Comparison of ENCODE assay signal across 17 cellular contexts in the genomic region with DNA sequence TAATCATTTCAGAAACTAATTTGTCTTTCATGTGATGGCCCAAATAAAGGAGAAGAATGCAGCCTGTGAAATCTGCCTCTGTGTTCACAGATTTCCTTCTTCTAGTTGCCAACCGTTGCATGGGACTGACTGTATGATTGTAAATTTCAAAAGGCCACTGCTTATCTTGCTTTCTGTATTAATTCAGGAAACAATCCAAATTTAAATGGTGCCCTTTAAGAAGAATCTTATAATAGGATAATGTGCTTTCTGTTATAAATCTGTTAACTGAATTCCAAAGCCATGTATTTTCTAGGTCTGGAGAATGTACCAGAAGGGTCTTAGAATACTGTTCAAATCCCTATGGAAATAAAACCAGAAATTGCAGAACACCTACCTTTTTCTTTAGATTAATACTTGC. TPM values are rescaled to one million over a fixed set of nuclear protein-coding genes. Genes with fewer than 3 reads are reported as not detected.
DNase-seq lines count a peak whose midpoint lies in the region; ATAC-seq and TF ChIP-seq lines count a peak whose summit lies in the region.
"Had no signal": no experiment of that assay in that cellular context is flagged by ENCODE, and none has a peak within 500 bp of the region (broad histone marks: within the 10 kb centered on the region; RNA-seq: fewer than 3 reads in every experiment).

No MANE protein-coding gene starts in this region.

- intact Hi-C loops in ascending aorta (cut with DNase I) (loop anchor here (5.0 kb wide), 1 partner anchor 40 kb away; no protein-coding TSS in a partner anchor), uterus (cut with DNase I; ENCODE audit: low total_unique reads) (no loop called here)

- H3K36me3 ChIP-seq in ascending aorta: no peaks in the 10 kb centered on the region
- H3K36me3 ChIP-seq in gastroesophageal sphincter: peaks cover 0 to 22% of the 10 kb centered on the region in 2 donors
- H3K36me3 ChIP-seq in uterus: no peaks in the 10 kb centered on the region
- H3K36me3 ChIP-seq: HAP-1 had no signal

- TF ChIP-seq POLR2A in gastroesophageal sphincter (IDR thresholded peaks at IDR 0.05) (no peak), uterus (IDR thresholded peaks at IDR 0.05) (no peak)

- TF ChIP-seq CTCF in ascending aorta (IDR thresholded peaks at IDR 0.05) (no peak), gastroesophageal sphincter (IDR thresholded peaks at IDR 0.05) (no peak), uterus (IDR thresholded peaks at IDR 0.05) (no peak)

- H3K4me3 ChIP-seq in ascending aorta (no peak overlapping the region), gastroesophageal sphincter (no peak overlapping the region), uterus (no peak overlapping the region)
- H3K4me3 ChIP-seq: HAP-1 had no signal

- DNase-seq in NCI-H82 treated with DMSO at 0.1 percent for 48 hours (lab: John Stamatoyannopoulos, UW; ENCODE audit: unreplicated experiment) (peak; percentile 47), NCI-H82 (lab: John Stamatoyannopoulos, UW) (no peak), ascending aorta (ENCODE audit: low spot score in 2 of 2) (no peak), uterus (no peak), NCI-H345 (lab: John Stamatoyannopoulos, UW) (no peak), medulla oblongata (ENCODE audit: extremely low spot score) (no peak), GOT3 (lab: John Stamatoyannopoulos, UW) (no peak)
- DNase-seq: CD4-positive, alpha-beta memory T cell; DMS79; NCI-H1436; NCI-H2029; NCI-H2171; NCI-H774 had no signal

- peak overlapping the region; percentile 62 to 73 for H3K27ac ChIP-seq in ascending aorta
- peak overlapping the region; percentile 52 to 78 (median 68) for H3K27ac ChIP-seq in gastroesophageal sphincter
- H3K27ac ChIP-seq in uterus: peak overlapping the region; percentile 59 to 81
- H3K27ac ChIP-seq: 22Rv1, KMS-11 had no signal

- H3K4me1 ChIP-seq in ascending aorta (peaks cover 5 to 37% of the 10 kb centered on the region in 2 donors), gastroesophageal sphincter (peaks cover 11 to 49% (median 14%) of the 10 kb centered on the region in 3 donors), uterus (peaks cover 8 to 13% of the 10 kb centered on the region in 2 donors)

- no peaks in the 10 kb centered on the region for H3K9me3 ChIP-seq in ascending aorta
- no peaks in the 10 kb centered on the region for H3K9me3 ChIP-seq in gastroesophageal sphincter
- H3K9me3 ChIP-seq in uterus: no peaks in the 10 kb centered on the region
- H3K9me3 ChIP-seq: HAP-1 had no signal

- WGBS in gastroesophageal sphincter (ENCODE audit: low coverage in 1 of 2), 2 donors: 14 to 38% methylated on average over 1 of the region's 1 CpG

- no peak for ATAC-seq in gastroesophageal sphincter

- no peaks in the 10 kb centered on the region for H3K27me3 ChIP-seq in ascending aorta
- no peaks in the 10 kb centered on the region for H3K27me3 ChIP-seq in gastroesophageal sphincter
- no peaks in the 10 kb centered on the region for H3K27me3 ChIP-seq in uterus

- no peak for TF ChIP-seq EP300 in gastroesophageal sphincter (IDR thresholded peaks at IDR 0.05)

RNA-seq across cellular contexts. Expression of a gene that starts 58.6 kb away (rescaled TPM):
- total RNA-seq in ascending aorta (185 TPM), gastroesophageal sphincter (100 to 1,000 TPM; 118 to 233 (median 163) TPM), uterus (100 to 1,000 TPM in 2 of 4 donors, 10 to 100 TPM in 2; 61.5 to 173 (median 97.9) TPM)
